Comparison of ENCODE assay signal across 24 cellular contexts in genomic region chr12:20028033-20028432, GRCh38.
"Had no signal": no experiment of that assay in that cellular context is flagged by ENCODE, and none has a peak within 500 bp of the region (broad histone marks: within the 10 kb centered on the region; RNA-seq: fewer than 3 reads in every experiment).

No MANE protein-coding gene starts in this region.

- H3K27ac ChIP-seq: ascending aorta, colonic mucosa, lower lobe of right lung, tibial nerve, WERI-Rb-1 had no signal

- ATAC-seq: activated T-cell treated with anti-CD3 and anti-CD28 coated beads, Interleukin-2, amount 50 U/mL, for 72 hours; left colon; lower lobe of right lung; natural killer cell had no signal

- DNase-seq: activated CD4-positive, alpha-beta T cell treated with anti-CD3 and anti-CD28 coated beads for 1 hour; activated CD8-positive, alpha-beta memory T cell treated with anti-CD3 and anti-CD28 coated beads for 24 hours; activated CD8-positive, alpha-beta memory T cell treated with anti-CD3 and anti-CD28 coated beads, Interleukin-2, amount 50 U/mL, for 48 hours; activated effector memory CD4-positive, alpha-beta T cell treated with anti-CD3 and anti-CD28 coated beads, Interleukin-2, amount 50 U/mL, for 16 hours; activated naive CD4-positive, alpha-beta T cell treated with anti-CD3 and anti-CD28 coated beads, Interleukin-2, amount 50 U/mL, for 16 hours; activated T-cell treated with anti-CD3 and anti-CD28 coated beads, Interleukin-2, amount 50 U/mL, for 72 hours; colonic mucosa; endodermal cell; foreskin melanocyte; glutamatergic neuron; hippocampal formation; islet precursor cell; left colon; lower lobe of right lung; natural killer cell; posterior cingulate gyrus; retina; stimulated activated CD4-positive, alpha-beta T cell treated with anti-CD3 and anti-CD28 coated beads, Interleukin-12 subunit alpha, Interleukin-12 subunit beta, amount 100 ng/mL, for 4 hours; stimulated activated CD4-positive, alpha-beta T cell treated with anti-CD3 and anti-CD28 coated beads, Interleukin-2, amount 100 ng/mL, for 24 hours; T-helper 9 cell; WERI-Rb-1 had no signal

- H3K9me3 ChIP-seq: ascending aorta, colonic mucosa, lower lobe of right lung, tibial nerve had no signal

- H3K36me3 ChIP-seq: ascending aorta, colonic mucosa, lower lobe of right lung, tibial nerve, WERI-Rb-1 had no signal

- H3K27me3 ChIP-seq: ascending aorta, colonic mucosa, tibial nerve had no signal

- H3K4me3 ChIP-seq: ascending aorta, colonic mucosa, lower lobe of right lung, tibial nerve had no signal

- FAIRE-seq: urothelium cell line had no signal

- H3K4me1 ChIP-seq: colonic mucosa had no signal
